Comparison of ENCODE assay signal across 15 cellular contexts in genomic region chr7:75712517-75713361, GRCh38. TPM values are rescaled to one million over a fixed set of nuclear protein-coding genes. Genes with fewer than 3 reads are reported as not detected.
DNase-seq lines count a peak whose midpoint lies in the region; ATAC-seq, FAIRE-seq and TF ChIP-seq lines count a peak whose summit lies in the region.
"Had no signal": no experiment of that assay in that cellular context is flagged by ENCODE, and none has a peak within 500 bp of the region (broad histone marks: within the 10 kb centered on the region; RNA-seq: fewer than 3 reads in every experiment).

No MANE protein-coding gene starts in this region.

- H3K27ac ChIP-seq in SU-DHL-6 (ENCODE audit: low read depth, low read length) (peak overlapping the region; percentile 30), right cardiac atrium (ENCODE audit: low read length) (peak overlapping the region; percentile 98), skeletal muscle tissue (ENCODE audit: low read depth, low read length) (peak overlapping the region; percentile 75)
- H3K27ac ChIP-seq: foreskin keratinocyte had no signal

- no peak for TF ChIP-seq CTCF in SU-DHL-6 (IDR thresholded peaks at IDR 0.05; ENCODE audit: insufficient read depth, low read length, poor library complexity, severe bottlenecking)

- POLR2A ChIA-PET in HEK293T (lab: Yijun Ruan, JAX) = no interaction called here

- no peaks in the 10 kb centered on the region for H4K20me1 ChIP-seq in SU-DHL-6 (ENCODE audit: low read depth, low read length)

- H3K4me3 ChIP-seq in SU-DHL-6 (ENCODE audit: insufficient read depth, low read length, poor library complexity, severe bottlenecking) = no peak overlapping the region
- H3K4me3 ChIP-seq in right cardiac atrium (ENCODE audit: low read length) = no peak overlapping the region
- no peak overlapping the region for H3K4me3 ChIP-seq in skeletal muscle tissue (ENCODE audit: low read length in 3 of 3)

- H3K9ac ChIP-seq in SU-DHL-6 (ENCODE audit: low read length) = no peak overlapping the region
- peak overlapping the region in 1 of 3 donors; percentile 33 for H3K9ac ChIP-seq in skeletal muscle tissue (ENCODE audit: low read depth in 1 of 3, low read length in 3 of 3)

- peak overlapping the region; percentile 32 for H3K4me2 ChIP-seq in SU-DHL-6 (ENCODE audit: low read depth, low read length, poor library complexity, severe bottlenecking)

- H3K79me2 ChIP-seq in SU-DHL-6 (ENCODE audit: insufficient read depth, low read length) = no peaks in the 10 kb centered on the region

- H3K9me2 ChIP-seq in SU-DHL-6 (replicated peaks; ENCODE audit: insufficient read depth, low read length) = no peaks in the 10 kb centered on the region

- WGBS in right cardiac atrium = 59% methylated on average over 4 of the region's 4 CpGs

- no peaks in the 10 kb centered on the region for H3K9me3 ChIP-seq in SU-DHL-6 (ENCODE audit: insufficient read depth, low read length)
- H3K9me3 ChIP-seq in right cardiac atrium (ENCODE audit: control insufficient read depth, low read length) = no peaks in the 10 kb centered on the region
- H3K9me3 ChIP-seq in skeletal muscle tissue (ENCODE audit: control insufficient read depth in 3 of 3, low read length in 3 of 3) = no peaks in the 10 kb centered on the region

- H3K4me1 ChIP-seq in right cardiac atrium (ENCODE audit: control insufficient read depth, insufficient read depth, low read length) = peaks cover 10% of the 10 kb centered on the region
- peaks cover 19 to 26% (median 22%) of the 10 kb centered on the region in 3 donors for H3K4me1 ChIP-seq in skeletal muscle tissue (ENCODE audit: control insufficient read depth in 3 of 3, insufficient read depth in 3 of 3, low read length in 3 of 3)
- H3K4me1 ChIP-seq: foreskin keratinocyte had no signal

- no peak for DNase-seq in GM12892 (ENCODE audit: insufficient read length)
- DNase-seq in right cardiac atrium = no peak
- DNase-seq in NCI-H526 treated with DMSO at 0.1 percent for 48 hours (lab: John Stamatoyannopoulos, UW) = no peak
- DNase-seq in HEK293T (ENCODE audit: extremely low spot score) = no peak
- DNase-seq in kidney tubule cell (ENCODE audit: low spot score) = no peak
- DNase-seq: C1 segment of cervical spinal cord, foreskin keratinocyte, NCI-H146, SHP77 treated with DMSO at 0.1 percent for 48 hours had no signal

- CTCF ChIA-PET in HEK293T (lab: Yijun Ruan, JAX) = no interaction called here

- H3K36me3 ChIP-seq in SU-DHL-6 (ENCODE audit: low read length) (no peaks in the 10 kb centered on the region), skeletal muscle tissue (ENCODE audit: control insufficient read depth in 3 of 3, insufficient read depth in 3 of 3, low read length in 3 of 3) (no peaks in the 10 kb centered on the region)

- FAIRE-seq in GM12892 (lab: Jason Lieb, UNC) = peak; percentile 9
- FAIRE-seq: keratinocyte had no signal

- no peak overlapping the region for H2AFZ ChIP-seq in SU-DHL-6 (ENCODE audit: low read depth, low read length, severe bottlenecking)

- H3F3A ChIP-seq in SU-DHL-6 (ENCODE audit: insufficient read depth) = no peaks in the 10 kb centered on the region

- ATAC-seq in right cardiac atrium (peak in 1 of 2 donors; percentile 20), GM19351 (IDR thresholded peaks at IDR 0.05; ENCODE audit: unreplicated experiment) (no peak)
- ATAC-seq: foreskin keratinocyte, HCT116 had no signal

- H3K27me3 ChIP-seq in SU-DHL-6 (ENCODE audit: low read length) (no peaks in the 10 kb centered on the region), right cardiac atrium (ENCODE audit: control insufficient read depth, insufficient read depth) (no peaks in the 10 kb centered on the region), skeletal muscle tissue (ENCODE audit: control insufficient read depth in 3 of 3, insufficient read depth in 3 of 3, low read length in 3 of 3) (no peaks in the 10 kb centered on the region)
- H3K27me3 ChIP-seq: foreskin keratinocyte had no signal

- intact Hi-C loops in right cardiac atrium (cut with DNase I) = no loop called here

- TF ChIP-seq POLR2A in GM12892 (IDR thresholded peaks at IDR 0.05; ENCODE audit: low read depth, low read length) = no peak

TF ChIP-seq in HEK293T, 16 proteins besides CTCF, POLR2A, EP300 and RAD21:
- TF ChIP-seq LEF1 (IDR thresholded peaks at IDR 0.05; ENCODE audit: borderline replicate concordance) (no peak), TARDBP (IDR thresholded peaks at IDR 0.05) (no peak), BHLHE40 (IDR thresholded peaks at IDR 0.05; ENCODE audit: borderline replicate concordance) (no peak), FOXK2 (IDR thresholded peaks at IDR 0.05) (no peak), HDGF (IDR thresholded peaks at IDR 0.05; ENCODE audit: borderline replicate concordance) (no peak), PKNOX1 (IDR thresholded peaks at IDR 0.05) (no peak), L3MBTL2 (conservative IDR thresholded peaks at IDR 0.05) (no peak), SP1 (IDR thresholded peaks at IDR 0.05) (no peak), CTBP1 (IDR thresholded peaks at IDR 0.05; ENCODE audit: borderline replicate concordance) (no peak), ZNF384 (IDR thresholded peaks at IDR 0.05) (no peak), NFRKB (IDR thresholded peaks at IDR 0.05) (no peak), SUZ12 (IDR thresholded peaks at IDR 0.05) (no peak), ARNT (IDR thresholded peaks at IDR 0.05) (no peak), ELF4 (IDR thresholded peaks at IDR 0.05) (no peak), FOXA1 (IDR thresholded peaks at IDR 0.05) (no peak), FOXM1 (IDR thresholded peaks at IDR 0.05; ENCODE audit: borderline replicate concordance) (no peak)

RNA-seq across cellular contexts. Expression of gene HIP1, which starts 26.0 kb away (rescaled TPM):
- 0.81 TPM for polyA plus RNA-seq in GM12892 (2012; ENCODE audit: missing spikeins)
- 10 to 100 TPM in 3 of 4 donors, 1 to 10 TPM in 1; 8.8 to 15.0 (median 13.0) TPM for total RNA-seq in right cardiac atrium
- 5.6 TPM for polyA plus RNA-seq in right cardiac atrium
- total RNA-seq in skeletal muscle tissue = 12.5 TPM

RNA-seq across cellular contexts. Expression of gene CCL26, which starts 59.3 kb away (rescaled TPM):
- not detected for polyA plus RNA-seq in GM12892 (2012; ENCODE audit: missing spikeins)
- total RNA-seq in right cardiac atrium (10 to 100 TPM in 1 of 4 donors, 1 to 10 TPM in 3; 1.0 to 25.2 (median 1.4) TPM), skeletal muscle tissue (not detected)
- polyA plus RNA-seq in right cardiac atrium = 0.59 TPM
- total RNA-seq: dermis blood vessel endothelial cell, foreskin keratinocyte had no signal
- polyA plus RNA-seq: foreskin keratinocyte, keratinocyte had no signal

Comparison
In these comparisons a context has a peak if more than half of its experiments do, and no peak if none do; other contexts are left out.
1. H3K27ac ChIP-seq: peak in every context shown above with its lines; median percentile 98 in right cardiac atrium; 75 in skeletal muscle tissue; 30 in SU-DHL-6.